Comparison of ENCODE assay signal across 17 cellular contexts in genomic region chr13:76758257-76758656, GRCh38.
DNase-seq lines count a peak whose midpoint lies in the region; ATAC-seq and TF ChIP-seq lines count a peak whose summit lies in the region.
"Had no signal": no experiment of that assay in that cellular context is flagged by ENCODE, and none has a peak within 500 bp of the region (broad histone marks: within the 10 kb centered on the region; RNA-seq: fewer than 3 reads in every experiment).

No MANE protein-coding gene starts in this region.

- H3K4me3 ChIP-seq in right cardiac atrium (ENCODE audit: low read length) (no peak overlapping the region), left ventricle myocardium inferior (no peak overlapping the region), fibroblast of villous mesenchyme (ENCODE audit: low read depth, low read length) (no peak overlapping the region), psoas muscle (no peak overlapping the region)
- H3K4me3 ChIP-seq: BLaER1, PC-9 had no signal

- no peak for DNase-seq in right cardiac atrium
- no peak for DNase-seq in left ventricle myocardium inferior
- peak; percentile 23 for DNase-seq in fibroblast of villous mesenchyme (ENCODE audit: low read depth)
- peak; percentile 45 for DNase-seq in myocyte (ENCODE audit: low read depth)
- DNase-seq in psoas muscle, result no peak
- DNase-seq: CD8-positive, alpha-beta memory T cell; DND-41; KBM-7; NCI-H1417 treated with DMSO at 0.1 percent for 48 hours; NCI-H2081; NCI-H774; PC-9 had no signal

- no peaks in the 10 kb centered on the region for H3K9me3 ChIP-seq in right cardiac atrium (ENCODE audit: control insufficient read depth, low read length)
- H3K9me3 ChIP-seq in left ventricle myocardium inferior (replicated peaks), result no peaks in the 10 kb centered on the region
- no peaks in the 10 kb centered on the region for H3K9me3 ChIP-seq in psoas muscle
- H3K9me3 ChIP-seq: BLaER1 had no signal

- H3K36me3 ChIP-seq in left ventricle myocardium inferior (no peaks in the 10 kb centered on the region), psoas muscle (ENCODE audit: insufficient read depth in 1 of 2, low read depth in 1 of 2) (no peaks in the 10 kb centered on the region)
- H3K36me3 ChIP-seq: BLaER1 had no signal

- intact Hi-C loops in right cardiac atrium (cut with DNase I), result no loop called here
- intact Hi-C loops in left ventricle myocardium inferior (cut with micrococcal nuclease), result no loop called here
- intact Hi-C loops in psoas muscle (cut with DNase I), result no loop called here

- TF ChIP-seq CTCF in left ventricle myocardium inferior (IDR thresholded peaks at IDR 0.05; ENCODE audit: borderline replicate concordance) (no peak), fibroblast of villous mesenchyme (IDR thresholded peaks at IDR 0.05; ENCODE audit: insufficient read depth, low read depth, low read length) (no peak), psoas muscle (IDR thresholded peaks at IDR 0.05) (no peak)

- H3K27ac ChIP-seq in right cardiac atrium (ENCODE audit: low read length) (no peak overlapping the region), left ventricle myocardium inferior (replicated peaks) (no peak overlapping the region), psoas muscle (no peak overlapping the region)
- H3K27ac ChIP-seq: BLaER1, PC-9 had no signal

- H3K27me3 ChIP-seq in right cardiac atrium (ENCODE audit: control insufficient read depth, insufficient read depth), result no peaks in the 10 kb centered on the region
- no peaks in the 10 kb centered on the region for H3K27me3 ChIP-seq in left ventricle myocardium inferior (ENCODE audit: low read depth)
- no peaks in the 10 kb centered on the region for H3K27me3 ChIP-seq in psoas muscle (ENCODE audit: insufficient read depth in 3 of 3, low read length in 2 of 3)
- H3K27me3 ChIP-seq: BLaER1 had no signal

- H3K4me1 ChIP-seq in right cardiac atrium (ENCODE audit: control insufficient read depth, insufficient read depth, low read length) (peaks cover 2% of the 10 kb centered on the region), left ventricle myocardium inferior (peaks cover 28% of the 10 kb centered on the region), psoas muscle (no peaks in the 10 kb centered on the region)
- H3K4me1 ChIP-seq: BLaER1 had no signal

- ATAC-seq in right cardiac atrium (peak; percentile 39 to 44), psoas muscle (no peak), HG03095 (IDR thresholded peaks at IDR 0.05; ENCODE audit: unreplicated experiment) (no peak), GM18868 (IDR thresholded peaks at IDR 0.05; ENCODE audit: unreplicated experiment) (no peak), GM18909 (IDR thresholded peaks at IDR 0.05; ENCODE audit: poor library complexity, unreplicated experiment) (no peak)
- ATAC-seq: HCT116 had no signal

Comparison
In these comparisons a context has a peak if more than half of its experiments do, and no peak if none do; other contexts are left out.
1. ATAC-seq: peak in right cardiac atrium (2 of 2); none in psoas muscle (0 of 4), HG03095 (single experiment), GM18868 (single experiment) and GM18909 (single experiment).
2. DNase-seq: peak in fibroblast of villous mesenchyme (single experiment) and myocyte (single experiment); none in right cardiac atrium (0 of 3), left ventricle myocardium inferior (single experiment) and psoas muscle (0 of 2).